ENCODE assay signal across 26 cellular contexts in the genomic region with DNA sequence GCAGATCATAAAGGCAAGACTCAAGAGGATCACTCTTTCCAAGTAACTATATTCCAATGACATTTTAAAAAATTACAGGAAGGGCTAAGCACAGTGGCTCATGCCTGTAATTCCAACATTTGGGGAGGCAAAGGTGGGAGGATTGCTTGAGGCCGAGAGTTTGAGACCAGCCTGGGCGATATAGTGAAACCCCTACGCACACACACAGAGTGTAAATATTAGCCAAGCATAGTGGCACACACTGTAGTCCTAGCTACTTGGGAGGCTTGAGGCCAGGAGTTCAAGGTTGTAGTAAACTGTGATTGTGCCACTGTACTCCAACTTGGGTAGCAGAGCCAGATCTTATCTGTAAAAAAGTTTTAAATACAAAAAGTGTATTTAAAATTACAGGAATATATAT.
"Had no signal": no experiment of that assay in that cellular context is flagged by ENCODE, and none has a peak within 500 bp of the region (broad histone marks: within the 10 kb centered on the region; RNA-seq: fewer than 3 reads in every experiment).

No MANE protein-coding gene starts in this region.

- DNase-seq: colonic mucosa; cortex of kidney; dermis blood vessel endothelial cell; dorsolateral prefrontal cortex; effector CD4-positive, alpha-beta T cell; effector CD8-positive, alpha-beta T cell; effector memory CD4-positive, alpha-beta T cell; effector memory CD8-positive, alpha-beta T cell; endodermal cell; erythroblast; esophagus squamous epithelium; foreskin fibroblast; foreskin keratinocyte; foreskin melanocyte; gastrocnemius medialis; glutamatergic neuron; head of caudate nucleus; heart left ventricle; heart right ventricle had no signal

- H3K4me3 ChIP-seq: colonic mucosa, coronary artery, dorsolateral prefrontal cortex, esophagus muscularis mucosa, esophagus squamous epithelium, gastrocnemius medialis, gastroesophageal sphincter, heart left ventricle, heart right ventricle had no signal

- H3K27me3 ChIP-seq: colonic mucosa, dorsolateral prefrontal cortex, esophagus muscularis mucosa, esophagus squamous epithelium, foreskin keratinocyte, gastrocnemius medialis, gastroesophageal sphincter, heart left ventricle, heart right ventricle had no signal

- H3K4me1 ChIP-seq: colonic mucosa, esophagus muscularis mucosa, esophagus squamous epithelium, gastrocnemius medialis, gastroesophageal sphincter, heart left ventricle, heart right ventricle had no signal

- FAIRE-seq: endometrium, endothelial cell of umbilical vein had no signal

- H3K27ac ChIP-seq: colonic mucosa, coronary artery, dorsolateral prefrontal cortex, epithelial cell of prostate, esophagus muscularis mucosa, esophagus squamous epithelium, foreskin keratinocyte, gastrocnemius medialis, gastroesophageal sphincter, heart left ventricle, heart right ventricle had no signal

- H3K36me3 ChIP-seq: colonic mucosa, esophagus squamous epithelium, gastrocnemius medialis, heart left ventricle, heart right ventricle had no signal

- ATAC-seq: effector memory CD8-positive, alpha-beta T cell; esophagus mucosa; foreskin keratinocyte; gastrocnemius medialis; gastroesophageal sphincter; heart left ventricle; heart right ventricle had no signal

- H3K9me3 ChIP-seq: colonic mucosa, esophagus muscularis mucosa, esophagus squamous epithelium, gastrocnemius medialis, gastroesophageal sphincter, heart left ventricle, heart right ventricle had no signal
